ENCODE assay signal across 9 cellular contexts in genomic region chr4:105894570-105895323, GRCh38. TPM values are rescaled to one million over a fixed set of nuclear protein-coding genes. Genes with fewer than 3 reads are reported as not detected.
DNase-seq lines count a peak whose midpoint lies in the region; ATAC-seq lines count a peak whose summit lies in the region.
"Had no signal": no experiment of that assay in that cellular context is flagged by ENCODE, and none has a peak within 500 bp of the region (broad histone marks: within the 10 kb centered on the region; RNA-seq: fewer than 3 reads in every experiment).

No MANE protein-coding gene starts in this region.

- 4% methylated on average over 24 of the region's 24 CpGs for WGBS in thymus

- H3K4me1 Mint-ChIP-seq in activated naive CD8-positive, alpha-beta T cell treated with anti-CD3 and anti-CD28 coated beads, Interleukin-2, amount 10 ng/mL, durations not matched to agents 7 days and 5 days = peaks cover 7% of the 10 kb centered on the region
- H3K4me1 Mint-ChIP-seq in activated naive CD8-positive, alpha-beta T cell treated with anti-CD3 and anti-CD28 coated beads, Interleukin-2, amount 50 U/mL, for 24 hours = peaks cover 7% of the 10 kb centered on the region

- peaks cover 83% of the 10 kb centered on the region for H3K27me3 ChIP-seq in adipocyte (replicated peaks; ENCODE audit: control insufficient read depth, insufficient read depth, low read length)
- H3K27me3 ChIP-seq in thymus (ENCODE audit: control insufficient read depth, insufficient read depth) = peaks cover 28% of the 10 kb centered on the region

- H3K9me3 Mint-ChIP-seq in activated naive CD8-positive, alpha-beta T cell treated with anti-CD3 and anti-CD28 coated beads, Interleukin-2, amount 10 ng/mL, durations not matched to agents 7 days and 5 days = peaks cover 6% of the 10 kb centered on the region
- no peaks in the 10 kb centered on the region for H3K9me3 Mint-ChIP-seq in activated naive CD8-positive, alpha-beta T cell treated with anti-CD3 and anti-CD28 coated beads, Interleukin-2, amount 50 U/mL, for 24 hours
- H3K9me3 Mint-ChIP-seq: activated B cell treated with CpG ODN at 0.5 μM for 24 hours had no signal

- H3K9me3 ChIP-seq in adipocyte (ENCODE audit: control insufficient read depth, low read length) = no peaks in the 10 kb centered on the region
- H3K9me3 ChIP-seq in thymus (ENCODE audit: control insufficient read depth) = no peaks in the 10 kb centered on the region

- H3K4me1 ChIP-seq in adipocyte (ENCODE audit: control insufficient read depth, insufficient read depth, low read length) = peaks cover 5% of the 10 kb centered on the region
- H3K4me1 ChIP-seq in thymus (ENCODE audit: control insufficient read depth, insufficient read depth, low read length) = peaks cover 6% of the 10 kb centered on the region

- H3K27ac ChIP-seq in thymus (ENCODE audit: low read depth) = no peak overlapping the region

- no peak overlapping the region for H3K27ac Mint-ChIP-seq in activated naive CD8-positive, alpha-beta T cell treated with anti-CD3 and anti-CD28 coated beads, Interleukin-2, amount 10 ng/mL, durations not matched to agents 7 days and 5 days
- H3K27ac Mint-ChIP-seq in activated naive CD8-positive, alpha-beta T cell treated with anti-CD3 and anti-CD28 coated beads, Interleukin-2, amount 50 U/mL, for 24 hours = no peak overlapping the region
- H3K27ac Mint-ChIP-seq: activated B cell treated with CpG ODN at 0.5 μM for 24 hours had no signal

- POLR2A ChIA-PET in activated naive CD8-positive, alpha-beta T cell treated with anti-CD3 and anti-CD28 coated beads, Interleukin-2, amount 10 ng/mL, durations not matched to agents 7 days and 5 days (lab: Charles Lee) = no interaction called here

- H3K27me3 Mint-ChIP-seq in activated naive CD8-positive, alpha-beta T cell treated with anti-CD3 and anti-CD28 coated beads, Interleukin-2, amount 10 ng/mL, durations not matched to agents 7 days and 5 days = peaks cover 82% of the 10 kb centered on the region
- peaks cover 56% of the 10 kb centered on the region for H3K27me3 Mint-ChIP-seq in activated naive CD8-positive, alpha-beta T cell treated with anti-CD3 and anti-CD28 coated beads, Interleukin-2, amount 50 U/mL, for 24 hours

- peak; percentile 28 for DNase-seq in activated naive CD8-positive, alpha-beta T cell treated with anti-CD3 and anti-CD28 coated beads, Interleukin-2, amount 10 ng/mL, durations not matched to agents 7 days and 5 days
- no peak for DNase-seq in activated naive CD8-positive, alpha-beta T cell treated with anti-CD3 and anti-CD28 coated beads, Interleukin-2, amount 50 U/mL, for 24 hours
- DNase-seq in adipocyte (ENCODE audit: low read depth) (peak; percentile 32), left colon (peak; percentile 53 to 67), SIG-M5 (lab: John Stamatoyannopoulos, UW) (no peak), ureter (ENCODE audit: low spot score) (no peak)
- DNase-seq: activated B cell treated with CpG ODN at 0.5 μM for 24 hours had no signal

- H3K36me3 ChIP-seq in adipocyte (ENCODE audit: control insufficient read depth, insufficient read depth, low read length, severe bottlenecking) (no peaks in the 10 kb centered on the region), thymus (ENCODE audit: control insufficient read depth, insufficient read depth) (no peaks in the 10 kb centered on the region)

- no peak for ATAC-seq in activated naive CD8-positive, alpha-beta T cell treated with anti-CD3 and anti-CD28 coated beads, Interleukin-2, amount 10 ng/mL, durations not matched to agents 7 days and 5 days (ENCODE audit: low read depth)
- ATAC-seq in activated naive CD8-positive, alpha-beta T cell treated with anti-CD3 and anti-CD28 coated beads, Interleukin-2, amount 50 U/mL, for 24 hours = no peak
- ATAC-seq in HG03439 (IDR thresholded peaks at IDR 0.05; ENCODE audit: unreplicated experiment) = peak; percentile 40
- ATAC-seq in left colon = peak; percentile 70

- intact Hi-C loops in left colon (cut with DNase I, micrococcal nuclease) = no loop called here

- peak overlapping the region; percentile 70 for H3K4me3 ChIP-seq in adipocyte (ENCODE audit: low read length)
- peak overlapping the region; percentile 34 for H3K4me3 ChIP-seq in thymus (ENCODE audit: low read length)

- no peak overlapping the region for H3K9ac ChIP-seq in adipocyte (ENCODE audit: low read length)

- peak overlapping the region; percentile 46 for H3K4me3 Mint-ChIP-seq in activated naive CD8-positive, alpha-beta T cell treated with anti-CD3 and anti-CD28 coated beads, Interleukin-2, amount 10 ng/mL, durations not matched to agents 7 days and 5 days
- no peak overlapping the region for H3K4me3 Mint-ChIP-seq in activated naive CD8-positive, alpha-beta T cell treated with anti-CD3 and anti-CD28 coated beads, Interleukin-2, amount 50 U/mL, for 24 hours
- H3K4me3 Mint-ChIP-seq: activated B cell treated with CpG ODN at 0.5 μM for 24 hours had no signal

- H3K36me3 Mint-ChIP-seq in activated naive CD8-positive, alpha-beta T cell treated with anti-CD3 and anti-CD28 coated beads, Interleukin-2, amount 10 ng/mL, durations not matched to agents 7 days and 5 days = no peaks in the 10 kb centered on the region
- no peaks in the 10 kb centered on the region for H3K36me3 Mint-ChIP-seq in activated naive CD8-positive, alpha-beta T cell treated with anti-CD3 and anti-CD28 coated beads, Interleukin-2, amount 50 U/mL, for 24 hours (ENCODE audit: low read depth)

RNA-seq across cellular contexts. Expression of gene NPNT, which starts 0.5 kb away (rescaled TPM):
- total RNA-seq in activated naive CD8-positive, alpha-beta T cell treated with anti-CD3 and anti-CD28 coated beads, Interleukin-2, amount 10 ng/mL, durations not matched to agents 7 days and 5 days = not detected
- 10 to 100 TPM; 30.6 to 40.9 TPM for total RNA-seq in left colon
- 41.8 TPM for polyA plus RNA-seq in thymus
- total RNA-seq in ureter = 5.8 TPM
- total RNA-seq: activated B cell treated with CpG ODN at 0.5 μM for 24 hours had no signal

Comparison
In these comparisons a context has a peak if more than half of its experiments do, and no peak if none do; other contexts are left out.
1. DNase-seq: peak in activated naive CD8-positive, alpha-beta T cell treated with anti-CD3 and anti-CD28 coated beads, Interleukin-2, amount 10 ng/mL, durations not matched to agents 7 days and 5 days (single experiment), adipocyte (single experiment) and left colon (2 of 2); none in activated naive CD8-positive, alpha-beta T cell treated with anti-CD3 and anti-CD28 coated beads, Interleukin-2, amount 50 U/mL, for 24 hours (single experiment), SIG-M5 (single experiment) and ureter (single experiment).
2. ATAC-seq: peak in HG03439 (single experiment) and left colon (single experiment); none in activated naive CD8-positive, alpha-beta T cell treated with anti-CD3 and anti-CD28 coated beads, Interleukin-2, amount 10 ng/mL, durations not matched to agents 7 days and 5 days (single experiment) and activated naive CD8-positive, alpha-beta T cell treated with anti-CD3 and anti-CD28 coated beads, Interleukin-2, amount 50 U/mL, for 24 hours (single experiment).